In genomic region chr14:26606729-26607128, GRCh38 we compare ENCODE assay signal across 26 cellular contexts. TPM values are rescaled to one million over a fixed set of nuclear protein-coding genes. Genes with fewer than 3 reads are reported as not detected.
"Had no signal": no experiment of that assay in that cellular context is flagged by ENCODE, and none has a peak within 500 bp of the region (broad histone marks: within the 10 kb centered on the region; RNA-seq: fewer than 3 reads in every experiment).

No MANE protein-coding gene starts in this region.

- H3K36me3 Mint-ChIP-seq: naive thymus-derived CD4-positive, alpha-beta T cell; stimulated activated effector memory CD8-positive, alpha-beta T cell treated with anti-CD3 and anti-CD28 coated beads, Interleukin-12 subunit alpha, Interleukin-12 subunit beta, amount 100 ng/mL, for 72 hours; T-cell had no signal

- H3K4me3 ChIP-seq: breast epithelium, colonic mucosa, esophagus squamous epithelium, gastroesophageal sphincter, heart left ventricle, lower lobe of right lung, tibial artery had no signal

- H3K9me3 Mint-ChIP-seq: activated CD4-positive, alpha-beta T cell treated with anti-CD3 and anti-CD28 coated beads, Interleukin-2, amount 10 ng/mL, durations not matched to agents 7 days and 5 days; neural crest cell had no signal

- H3K36me3 ChIP-seq: breast epithelium, colonic mucosa, esophagus squamous epithelium, gastroesophageal sphincter, heart left ventricle, lower lobe of right lung, tibial artery had no signal

- DNase-seq: activated CD4-positive, alpha-beta T cell treated with anti-CD3 and anti-CD28 coated beads, Interleukin-2, amount 10 ng/mL, durations not matched to agents 7 days and 5 days; activated CD8-positive, alpha-beta T cell treated with anti-CD3 and anti-CD28 coated beads, Interleukin-2, amount 10 ng/mL, durations not matched to agents 7 days and 5 days; activated gamma-delta T cell treated with Interleukin-2 at 50 U/mL for 16 hours; activated T-cell treated with anti-CD3 and anti-CD28 coated beads, Interleukin-2, amount 50 U/mL, for 1 hour; colonic mucosa; esophagus squamous epithelium; heart left ventricle; islet precursor cell; left colon; lower lobe of right lung; naive thymus-derived CD4-positive, alpha-beta T cell; occipital lobe; small intestine; stimulated activated CD4-positive, alpha-beta T cell treated with anti-CD3 and anti-CD28 coated beads, Interleukin-2, amount 100 ng/mL, for 24 hours; stimulated activated naive CD8-positive, alpha-beta T cell treated with anti-CD3 and anti-CD28 coated beads, Interleukin-15, amount 100 ng/mL, for 72 hours; T-cell; tibial artery had no signal

- H3K27ac Mint-ChIP-seq: activated CD4-positive, alpha-beta T cell treated with anti-CD3 and anti-CD28 coated beads, Interleukin-2, amount 10 ng/mL, durations not matched to agents 7 days and 5 days; activated CD8-positive, alpha-beta T cell treated with anti-CD3 and anti-CD28 coated beads, Interleukin-2, amount 10 ng/mL, durations not matched to agents 7 days and 5 days; activated naive CD4-positive, alpha-beta T cell treated with anti-CD3 and anti-CD28 coated beads, Interleukin-2, amount 50 U/mL, for 72 hours; naive thymus-derived CD4-positive, alpha-beta T cell; stimulated activated effector memory CD8-positive, alpha-beta T cell treated with anti-CD3 and anti-CD28 coated beads, Interleukin-12 subunit alpha, Interleukin-12 subunit beta, amount 100 ng/mL, for 72 hours; stimulated activated naive CD8-positive, alpha-beta T cell treated with anti-CD3 and anti-CD28 coated beads, Interleukin-15, amount 100 ng/mL, for 72 hours; T-cell; T-helper 2 cell treated with Interferon-gamma antibody and Interleukin-4, amounts not matched to agents 5 μg/mL and 100 μg/mL, for 36 hours had no signal

- H3K9me3 ChIP-seq: breast epithelium, colonic mucosa, esophagus squamous epithelium, gastroesophageal sphincter, heart left ventricle, lower lobe of right lung, tibial artery had no signal

- ATAC-seq: activated CD4-positive, CD25-positive, alpha-beta regulatory T cell treated with anti-CD3 and anti-CD28 coated beads, Interleukin-2, amount 50 U/mL, for 24 hours; activated CD8-positive, alpha-beta T cell treated with anti-CD3 and anti-CD28 coated beads, Interleukin-2, amount 10 ng/mL, durations not matched to agents 7 days and 5 days; activated naive CD4-positive, alpha-beta T cell treated with anti-CD3 and anti-CD28 coated beads, Interleukin-2, amount 50 U/mL, for 72 hours; gastroesophageal sphincter; heart left ventricle; left colon; lower lobe of right lung; naive thymus-derived CD4-positive, alpha-beta T cell; sciatic nerve; stimulated activated effector memory CD8-positive, alpha-beta T cell treated with anti-CD3 and anti-CD28 coated beads, Interleukin-12 subunit alpha, Interleukin-12 subunit beta, amount 100 ng/mL, for 72 hours; stimulated activated naive CD8-positive, alpha-beta T cell treated with anti-CD3 and anti-CD28 coated beads, Interleukin-15, amount 100 ng/mL, for 72 hours; T-cell had no signal

- H3K4me3 Mint-ChIP-seq: activated CD4-positive, alpha-beta T cell treated with anti-CD3 and anti-CD28 coated beads, Interleukin-2, amount 10 ng/mL, durations not matched to agents 7 days and 5 days; activated CD8-positive, alpha-beta T cell treated with anti-CD3 and anti-CD28 coated beads, Interleukin-2, amount 10 ng/mL, durations not matched to agents 7 days and 5 days; naive thymus-derived CD4-positive, alpha-beta T cell; neural crest cell; stimulated activated effector memory CD8-positive, alpha-beta T cell treated with anti-CD3 and anti-CD28 coated beads, Interleukin-12 subunit alpha, Interleukin-12 subunit beta, amount 100 ng/mL, for 72 hours; stimulated activated naive CD8-positive, alpha-beta T cell treated with anti-CD3 and anti-CD28 coated beads, Interleukin-15, amount 100 ng/mL, for 72 hours; T-cell; T-helper 2 cell treated with Interferon-gamma antibody and Interleukin-4, amounts not matched to agents 5 μg/mL and 100 μg/mL, for 36 hours had no signal

- H3K27ac ChIP-seq: breast epithelium, colonic mucosa, esophagus squamous epithelium, gastroesophageal sphincter, heart left ventricle, lower lobe of right lung, tibial artery, VCaP had no signal

- H3K4me1 Mint-ChIP-seq: activated CD4-positive, alpha-beta T cell treated with anti-CD3 and anti-CD28 coated beads, Interleukin-2, amount 10 ng/mL, durations not matched to agents 7 days and 5 days; naive thymus-derived CD4-positive, alpha-beta T cell; neural crest cell; stimulated activated effector memory CD8-positive, alpha-beta T cell treated with anti-CD3 and anti-CD28 coated beads, Interleukin-12 subunit alpha, Interleukin-12 subunit beta, amount 100 ng/mL, for 72 hours; stimulated activated naive CD8-positive, alpha-beta T cell treated with anti-CD3 and anti-CD28 coated beads, Interleukin-15, amount 100 ng/mL, for 72 hours; T-cell had no signal

- H3K27me3 Mint-ChIP-seq: activated CD4-positive, alpha-beta T cell treated with anti-CD3 and anti-CD28 coated beads, Interleukin-2, amount 10 ng/mL, durations not matched to agents 7 days and 5 days; naive thymus-derived CD4-positive, alpha-beta T cell; stimulated activated naive CD8-positive, alpha-beta T cell treated with anti-CD3 and anti-CD28 coated beads, Interleukin-15, amount 100 ng/mL, for 72 hours; T-cell had no signal

- H3K27me3 ChIP-seq: breast epithelium, colonic mucosa, esophagus squamous epithelium, gastroesophageal sphincter, heart left ventricle, tibial artery had no signal

- H3K4me1 ChIP-seq: breast epithelium, colonic mucosa, esophagus squamous epithelium, gastroesophageal sphincter, heart left ventricle, lower lobe of right lung, tibial artery had no signal

RNA-seq across cellular contexts. Expression of gene NOVA1, which starts 8.9 kb away (rescaled TPM):
- total RNA-seq: activated CD4-positive, alpha-beta T cell treated with anti-CD3 and anti-CD28 coated beads, Interleukin-2, amount 10 ng/mL, durations not matched to agents 7 days and 5 days; activated CD8-positive, alpha-beta T cell treated with anti-CD3 and anti-CD28 coated beads, Interleukin-2, amount 10 ng/mL, durations not matched to agents 7 days and 5 days had no signal
